1 cellular context compared by ENCODE assay signal in genomic region chr1:206734499-206735142, GRCh38.
TF ChIP-seq lines count a peak whose summit lies in the region.

No MANE protein-coding gene starts in this region.

TF ChIP-seq in GM12878, 131 proteins besides CTCF, POLR2A, EP300 and RAD21 (continued from another document):
- TF ChIP-seq PBX3 (IDR thresholded peaks at IDR 0.05; ENCODE audit: insufficient replicate concordance, low read depth, low read length): no peak
- no peak for TF ChIP-seq BCLAF1 (IDR thresholded peaks at IDR 0.05)
- no peak for TF ChIP-seq USF2 (IDR thresholded peaks at IDR 0.05; ENCODE audit: borderline replicate concordance, low read depth, low read length)
- TF ChIP-seq ZNF622 (IDR thresholded peaks at IDR 0.05): no peak
- TF ChIP-seq SUZ12 (IDR thresholded peaks at IDR 0.05; ENCODE audit: unreplicated experiment): no peak
- TF ChIP-seq MYC (IDR thresholded peaks at IDR 0.05; ENCODE audit: insufficient read depth, insufficient read length, insufficient replicate concordance, low read length, severe bottlenecking): no peak
- 0 out of 2 replicates have a peak, but pooled peaks have one; percentile 23 for TF ChIP-seq EED (IDR thresholded peaks at IDR 0.05; ENCODE audit: low read depth)
- TF ChIP-seq CHD4 (IDR thresholded peaks at IDR 0.05): no peak
- TF ChIP-seq IRF4 (IDR thresholded peaks at IDR 0.05; ENCODE audit: low read depth, low read length): 0 out of 2 replicates have a peak, but pooled peaks have one; percentile 8
- TF ChIP-seq POU2F2 (IDR thresholded peaks at IDR 0.05; ENCODE audit: borderline replicate concordance, low read depth, low read length): 0 out of 3 replicates have a peak, but pooled peaks have one; percentile 10
- TF ChIP-seq POLR2AphosphoS2 (IDR thresholded peaks at IDR 0.05; ENCODE audit: low read depth, low read length): no peak
- no peak for TF ChIP-seq PAX8 (IDR thresholded peaks at IDR 0.05)
- no peak for TF ChIP-seq JUNB (IDR thresholded peaks at IDR 0.05)
- no peak for TF ChIP-seq CBX5 (IDR thresholded peaks at IDR 0.05; ENCODE audit: low read depth)
- no peak for TF ChIP-seq STAT1 (conservative IDR thresholded peaks at IDR 0.05)
- no peak for TF ChIP-seq RELA (IDR thresholded peaks at IDR 0.05; ENCODE audit: borderline replicate concordance, partially characterized antibody)
- TF ChIP-seq ATF3 (IDR thresholded peaks at IDR 0.05; ENCODE audit: borderline replicate concordance, extremely low read depth, low read depth, low read length): no peak
- TF ChIP-seq FOS (IDR thresholded peaks at IDR 0.05; ENCODE audit: borderline replicate concordance, extremely low read depth, insufficient read length): no peak
- TF ChIP-seq NKRF (conservative IDR thresholded peaks at IDR 0.05): no peak
- no peak for TF ChIP-seq MTA2 (IDR thresholded peaks at IDR 0.05; ENCODE audit: low read depth)
- no peak for TF ChIP-seq PRDM15 (CRISPR knock-in tag; IDR thresholded peaks at IDR 0.05)
- TF ChIP-seq ZNF687 (IDR thresholded peaks at IDR 0.05): no peak
- TF ChIP-seq ATF7 (IDR thresholded peaks at IDR 0.05; ENCODE audit: low read depth): no peak
- TF ChIP-seq NR2F1 (conservative IDR thresholded peaks at IDR 0.05): 0 out of 2 replicates have a peak, but pooled peaks have one; percentile 29
- no peak for TF ChIP-seq NRF1 (conservative IDR thresholded peaks at IDR 0.05; ENCODE audit: low read depth, low read length)
- TF ChIP-seq HSF1 (IDR thresholded peaks at IDR 0.05; ENCODE audit: low read depth, low read length): no peak
- TF ChIP-seq RELB (IDR thresholded peaks at IDR 0.05; ENCODE audit: low read depth): no peak
- TF ChIP-seq EGR1 (IDR thresholded peaks at IDR 0.05; ENCODE audit: borderline replicate concordance in 1 of 2, low read depth in 2 of 2, low read length in 2 of 2): no peak
- TF ChIP-seq BACH1 (IDR thresholded peaks at IDR 0.05; ENCODE audit: borderline replicate concordance): no peak
- no peak for TF ChIP-seq CEBPZ (IDR thresholded peaks at IDR 0.05; ENCODE audit: low read depth, low read length)
- TF ChIP-seq IKZF1 (conservative IDR thresholded peaks at IDR 0.05): peak; percentile 58
- no peak for TF ChIP-seq ZSCAN29 (IDR thresholded peaks at IDR 0.05)
- no peak for TF ChIP-seq KDM1A (IDR thresholded peaks at IDR 0.05; ENCODE audit: borderline replicate concordance)
